In the genomic region with DNA sequence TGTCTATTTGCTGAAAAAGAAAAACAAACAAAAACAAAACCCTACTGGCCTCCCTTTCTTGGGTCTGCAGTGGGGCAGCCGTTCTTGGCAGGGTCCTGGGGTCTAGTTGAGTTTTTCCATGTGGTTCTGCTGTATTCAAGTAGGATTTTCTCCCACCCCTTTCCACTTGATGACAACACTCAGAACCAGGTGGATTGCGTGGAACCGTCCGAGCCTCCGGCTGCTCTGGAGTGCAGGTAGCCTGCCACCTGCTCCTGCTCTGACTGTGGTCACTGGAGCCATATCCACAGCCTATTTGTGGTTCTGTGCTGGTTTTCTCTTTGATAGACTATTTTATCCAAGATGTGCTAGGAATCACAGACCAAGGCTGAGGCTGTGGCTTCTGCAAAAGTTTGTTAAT, we compare ENCODE assay signal across 19 cellular contexts.
A peak's percentile ranks its signal among the peaks of the same experiment; 100 is the strongest.
DNase-seq lines count a peak whose midpoint lies in the region; ATAC-seq and TF ChIP-seq lines count a peak whose summit lies in the region.
"Had no signal": no experiment of that assay in that cellular context is flagged by ENCODE, and none has a peak within 500 bp of the region (broad histone marks: within the 10 kb centered on the region; RNA-seq: fewer than 3 reads in every experiment).

No MANE protein-coding gene starts in this region.

- ATAC-seq in sciatic nerve, result no peak
- no peak for ATAC-seq in GM18868 (IDR thresholded peaks at IDR 0.05; ENCODE audit: unreplicated experiment)
- ATAC-seq: HCT116 had no signal

- H3K27me3 Mint-ChIP-seq in endodermal cell (ENCODE audit: insufficient read depth), result peaks cover 10% of the 10 kb centered on the region
- H3K27me3 Mint-ChIP-seq in osteocyte (ENCODE audit: unreplicated experiment), result peaks cover 32% of the 10 kb centered on the region
- H3K27me3 Mint-ChIP-seq: CD4-positive, alpha-beta T cell had no signal

- H3K36me3 ChIP-seq in BLaER1 treated with 17β-estradiol and CSF1 and Interleukin-3, amounts not matched to agents 10 nM and 100 nM, result no peaks in the 10 kb centered on the region
- H3K36me3 ChIP-seq in endodermal cell (ENCODE audit: control insufficient read depth, insufficient read depth, low read length) (no peaks in the 10 kb centered on the region), thyroid gland (no peaks in the 10 kb centered on the region)
- H3K36me3 ChIP-seq: BE2C had no signal

- H3K9ac ChIP-seq in BLaER1 treated with 17β-estradiol and CSF1 and Interleukin-3, amounts not matched to agents 10 nM and 100 nM, result peak overlapping the region in 2 of 11 experiments; percentile 25 to 52; a peak in 2 of 22 replicates
- no peak overlapping the region for H3K9ac ChIP-seq in endodermal cell (ENCODE audit: extremely low read depth, low read length, poor library complexity, severe bottlenecking)
- H3K9ac ChIP-seq: SK-N-SH had no signal

- peaks cover 23 to 44% (median 30%) of the 10 kb centered on the region in 10 experiments for H3K4me1 ChIP-seq in BLaER1 treated with 17β-estradiol and CSF1 and Interleukin-3, amounts not matched to agents 10 nM and 100 nM
- H3K4me1 ChIP-seq in endodermal cell (ENCODE audit: control insufficient read depth, insufficient read depth, low read length), result no peaks in the 10 kb centered on the region
- no peaks in the 10 kb centered on the region for H3K4me1 ChIP-seq in thyroid gland
- H3K4me1 ChIP-seq: BE2C, Caco-2 had no signal

- peak overlapping the region in 8 of 11 experiments; percentile 63 to 88 (median 82); a peak in 13 of 22 replicates for H3K4me2 ChIP-seq in BLaER1 treated with 17β-estradiol and CSF1 and Interleukin-3, amounts not matched to agents 10 nM and 100 nM
- H3K4me2 ChIP-seq: SK-N-SH had no signal

- no peak for TF ChIP-seq CTCF in endodermal cell (conservative IDR thresholded peaks at IDR 0.05)
- TF ChIP-seq CTCF in thyroid gland (IDR thresholded peaks at IDR 0.05), result no peak
- TF ChIP-seq CTCF in osteocyte (IDR thresholded peaks at IDR 0.05), result no peak

- H3K27ac ChIP-seq in BLaER1 treated with 17β-estradiol and CSF1 and Interleukin-3, amounts not matched to agents 10 nM and 100 nM, result peak overlapping the region in 4 of 11 experiments; percentile 31 to 64 (median 49); a peak in 5 of 22 replicates
- H3K27ac ChIP-seq in endodermal cell (ENCODE audit: low read depth, low read length) (no peak overlapping the region), thyroid gland (no peak overlapping the region)

- 92 to 96% methylated on average over 5 of the region's 5 CpGs for WGBS in endodermal cell (ENCODE audit: insufficient coverage in 1 of 2, insufficient read length in 1 of 2), 2 experiments
- 84 to 95% methylated on average over 5 of the region's 5 CpGs for WGBS in thyroid gland, 2 donors

- H3K9me3 Mint-ChIP-seq in endodermal cell (peaks cover 4% of the 10 kb centered on the region), osteocyte (ENCODE audit: unreplicated experiment) (no peaks in the 10 kb centered on the region)
- H3K9me3 Mint-ChIP-seq: CD4-positive, alpha-beta T cell had no signal

- no peaks in the 10 kb centered on the region for H3K36me3 Mint-ChIP-seq in endodermal cell (ENCODE audit: low read depth)
- no peaks in the 10 kb centered on the region for H3K36me3 Mint-ChIP-seq in osteocyte (ENCODE audit: unreplicated experiment)

- no peak overlapping the region for H3K4me3 ChIP-seq in BLaER1 treated with 17β-estradiol and CSF1 and Interleukin-3, amounts not matched to agents 10 nM and 100 nM
- H3K4me3 ChIP-seq in endodermal cell (ENCODE audit: low read length), result no peak overlapping the region
- H3K4me3 ChIP-seq in thyroid gland (replicated peaks in 1 of 3), result no peak overlapping the region

- H3K27me3 ChIP-seq in BLaER1 treated with 17β-estradiol and CSF1 and Interleukin-3, amounts not matched to agents 10 nM and 100 nM, result no peaks in the 10 kb centered on the region
- H3K27me3 ChIP-seq in endodermal cell (ENCODE audit: control insufficient read depth, insufficient read depth, low read length, poor library complexity, severe bottlenecking), result no peaks in the 10 kb centered on the region
- no peaks in the 10 kb centered on the region for H3K27me3 ChIP-seq in thyroid gland
- H3K27me3 ChIP-seq: BE2C had no signal

- DNase-seq in COLO668 (lab: John Stamatoyannopoulos, UW; ENCODE audit: unreplicated experiment) (peak; percentile 1), endodermal cell (peak; percentile 18), sciatic nerve (ENCODE audit: low spot score) (peak; percentile 22), thyroid gland (no peak), osteocyte (ENCODE audit: extremely low spot score, unreplicated experiment) (no peak)
- DNase-seq: BE2C; Caco-2; CD4-positive, alpha-beta T cell; DMS 273 treated with DMSO at 0.1 percent for 48 hours; MM.1S; NCI-H1048; NCI-H1417 treated with DMSO at 0.1 percent for 48 hours; NCI-H187 treated with DMSO at 0.1 percent for 48 hours; NCI-H748 treated with DMSO at 0.1 percent for 48 hours; SIG-M5; SK-N-SH had no signal

- H3K4me1 Mint-ChIP-seq in endodermal cell (no peaks in the 10 kb centered on the region), osteocyte (ENCODE audit: unreplicated experiment) (no peaks in the 10 kb centered on the region)

- intact Hi-C loops in sciatic nerve (cut with DNase I) (no loop called here), thyroid gland (cut with DNase I) (no loop called here)

- no peak for TF ChIP-seq POLR2A in thyroid gland (IDR thresholded peaks at IDR 0.05)

- H3K4me3 Mint-ChIP-seq in endodermal cell (no peak overlapping the region), osteocyte (ENCODE audit: unreplicated experiment) (no peak overlapping the region)
- H3K4me3 Mint-ChIP-seq: CD4-positive, alpha-beta T cell had no signal

- H3K9me3 ChIP-seq in BLaER1 treated with 17β-estradiol and CSF1 and Interleukin-3, amounts not matched to agents 10 nM and 100 nM (replicated peaks in 1 of 11), result peaks cover 0 to 15% (median 9%) of the 10 kb centered on the region in 11 experiments; a peak in 14 of 22 replicates
- no peaks in the 10 kb centered on the region for H3K9me3 ChIP-seq in endodermal cell (ENCODE audit: control insufficient read depth, low read length)
- H3K9me3 ChIP-seq in thyroid gland, result no peaks in the 10 kb centered on the region
- H3K9me3 ChIP-seq: BE2C, Caco-2, SK-N-SH had no signal

- H4K20me1 ChIP-seq in BLaER1 treated with 17β-estradiol and CSF1 and Interleukin-3, amounts not matched to agents 10 nM and 100 nM, result 0 out of 22 replicates have a peak, but pooled peaks cover 0 to 5% (median 0%) of the 10 kb centered on the region in 11 experiments

- H3K27ac Mint-ChIP-seq in endodermal cell (no peak overlapping the region), osteocyte (ENCODE audit: unreplicated experiment) (no peak overlapping the region)
- H3K27ac Mint-ChIP-seq: CD4-positive, alpha-beta T cell had no signal

Comparison
In these comparisons a context has a peak if more than half of its experiments do, and no peak if none do; other contexts are left out.
1. DNase-seq: peak in COLO668 (single experiment), endodermal cell (single experiment) and sciatic nerve (single experiment); none in thyroid gland (0 of 2) and osteocyte (single experiment).